In the genomic region with DNA sequence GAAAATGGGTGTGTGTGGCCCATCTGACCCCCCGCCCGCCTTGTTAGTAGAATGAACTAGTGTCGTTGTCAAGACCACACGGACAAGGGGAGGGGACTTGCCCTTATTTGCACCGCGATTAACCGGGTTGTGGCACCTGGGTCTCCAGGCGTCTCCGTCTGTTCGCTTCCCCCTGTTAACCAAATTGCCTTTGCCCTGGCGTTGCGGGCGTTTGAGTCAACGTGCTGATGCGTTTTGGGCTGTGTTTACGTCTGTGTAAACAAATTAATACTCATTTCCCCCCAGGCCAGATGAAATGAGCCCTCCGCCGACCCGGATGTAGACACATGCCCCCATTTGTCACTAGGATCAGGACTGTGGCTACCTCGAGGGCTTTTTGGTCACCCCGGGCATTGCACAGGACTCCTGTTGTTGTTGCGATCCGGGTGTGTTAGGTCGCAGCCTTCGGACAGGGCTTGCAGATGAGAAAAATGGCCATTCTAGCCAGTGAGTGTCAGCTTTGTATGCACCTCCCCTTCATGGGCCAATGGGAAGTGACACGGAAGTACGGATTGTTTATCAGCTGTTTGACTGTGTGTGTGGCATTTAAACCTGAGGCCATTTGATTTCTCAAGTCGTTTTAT, we compare ENCODE assay signal across 1 cellular context.
TF ChIP-seq lines count a peak whose summit lies in the region.

No MANE protein-coding gene starts in this region.

TF ChIP-seq in GM12878, 131 proteins besides CTCF, POLR2A, EP300 and RAD21 (continued from another document):
- TF ChIP-seq SUPT20H (IDR thresholded peaks at IDR 0.05; ENCODE audit: borderline replicate concordance, control insufficient read depth, low read depth, low read length) = no peak
- no peak for TF ChIP-seq BCL11A (IDR thresholded peaks at IDR 0.05; ENCODE audit: low read depth, low read length)
- no peak for TF ChIP-seq SUZ12 (IDR thresholded peaks at IDR 0.05; ENCODE audit: unreplicated experiment)
- no peak for TF ChIP-seq POU2F2 (IDR thresholded peaks at IDR 0.05; ENCODE audit: borderline replicate concordance, low read depth, low read length)
- TF ChIP-seq, protein P1, sequence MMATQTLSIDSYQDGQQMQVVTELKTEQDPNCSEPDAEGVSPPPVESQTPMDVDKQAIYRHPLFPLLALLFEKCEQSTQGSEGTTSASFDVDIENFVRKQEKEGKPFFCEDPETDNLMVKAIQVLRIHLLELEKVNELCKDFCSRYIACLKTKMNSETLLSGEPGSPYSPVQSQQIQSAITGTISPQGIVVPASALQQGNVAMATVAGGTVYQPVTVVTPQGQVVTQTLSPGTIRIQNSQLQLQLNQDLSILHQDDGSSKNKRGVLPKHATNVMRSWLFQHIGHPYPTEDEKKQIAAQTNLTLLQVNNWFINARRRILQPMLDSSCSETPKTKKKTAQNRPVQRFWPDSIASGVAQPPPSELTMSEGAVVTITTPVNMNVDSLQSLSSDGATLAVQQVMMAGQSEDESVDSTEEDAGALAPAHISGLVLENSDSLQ (IDR thresholded peaks at IDR 0.05) = peak; percentile 98
TF ChIP-seq in GM12878: peak in this region for 23.
